ENCODE assay signal across 21 cellular contexts in genomic region chr1:150864200-150864599, GRCh38. TPM values are rescaled to one million over a fixed set of nuclear protein-coding genes. Genes with fewer than 3 reads are reported as not detected.
"Had no signal": no experiment of that assay in that cellular context is flagged by ENCODE, and none has a peak within 500 bp of the region (broad histone marks: within the 10 kb centered on the region; RNA-seq: fewer than 3 reads in every experiment).

No MANE protein-coding gene starts in this region.

RNA-seq across cellular contexts. Expression of gene CTXND2, which starts 22.7 kb away (rescaled TPM):
- total RNA-seq: activated naive CD4-positive, alpha-beta T cell treated with anti-CD3 and anti-CD28 coated beads for 36 hours; activated naive CD4-positive, alpha-beta T cell treated with anti-CD3 and anti-CD28 coated beads, Interleukin-2, amount 50 U/mL, for 72 hours; activated naive CD8-positive, alpha-beta T cell treated with anti-CD3 and anti-CD28 coated beads for 36 hours; activated naive CD8-positive, alpha-beta T cell treated with anti-CD3 and anti-CD28 coated beads, Interleukin-2, amount 10 ng/mL, durations not matched to agents 7 days and 5 days; activated T-cell treated with anti-CD3 and anti-CD28 coated beads, Interleukin-2, amount 50 U/mL, for 4 hours; activated T-cell treated with anti-CD3 and anti-CD28 coated beads, Interleukin-2, amount 50 U/mL, for 72 hours; activated T-helper 1 cell treated with anti-CD3 and anti-CD28 coated beads, Interleukin-12 subunit alpha, Interleukin-12 subunit beta, Interleukin-2, Interleukin-4 antibody, amounts not matched to agents 30 ng/mL and 10 ng/mL and 1 ng/mL, durations not matched to agents 14 hours and 24 hours and 36 hours; activated T-helper 17 cell treated with anti-CD3 and anti-CD28 coated beads, Interleukin-2, amount 50 U/mL, for 72 hours; activated T-helper 2 cell treated with anti-CD3 and anti-CD28 coated beads, Interferon-gamma antibody, Interleukin-2, Interleukin-4, amounts not matched to agents 10 μg/mL and 5 μg/mL and 100 μg/mL, durations not matched to agents 14 hours and 24 hours and 36 hours; adrenal gland; aorta; ascending aorta; astrocyte; body of pancreas; breast epithelium; bronchial epithelial cell; cardiac muscle cell; cardiac septum; cerebellum; chondrocyte had no signal
- polyA plus RNA-seq: adipose tissue, adrenal gland, aorta, cardiac muscle cell had no signal
